Comparison of ENCODE assay signal across 15 cellular contexts in genomic region chr17:77480509-77481215, GRCh38.
DNase-seq lines count a peak whose midpoint lies in the region; ATAC-seq and TF ChIP-seq lines count a peak whose summit lies in the region.
"Had no signal": no experiment of that assay in that cellular context is flagged by ENCODE, and none has a peak within 500 bp of the region (broad histone marks: within the 10 kb centered on the region; RNA-seq: fewer than 3 reads in every experiment).

No MANE protein-coding gene starts in this region.

- peak overlapping the region; percentile 57 for H3K27ac ChIP-seq in CD4-positive, alpha-beta T cell (ENCODE audit: low read depth, low read length)
- H3K27ac ChIP-seq in MM.1S (ENCODE audit: low read length) (no peak overlapping the region), esophagus muscularis mucosa (replicated peaks in 1 of 4) (peak overlapping the region; percentile 89 to 94 (median 92))

- no peak for TF ChIP-seq EP300 in esophagus muscularis mucosa (IDR thresholded peaks at IDR 0.05)

- POLR2A ChIA-PET in CD4-positive, alpha-beta T cell (lab: Charles Lee) = interaction anchor here (1.3 kb wide), 1 partner anchor 27 kb away, joined by 3 read pairs; no protein-coding TSS in a partner anchor

- no peak for ATAC-seq in CD4-positive, alpha-beta T cell (ENCODE audit: poor library complexity)
- no peak for ATAC-seq in GM18858 (IDR thresholded peaks at IDR 0.05; ENCODE audit: unreplicated experiment)

- H3K4me3 ChIP-seq in MM.1S (ENCODE audit: low read length) = no peak overlapping the region
- H3K4me3 ChIP-seq in esophagus muscularis mucosa = no peak overlapping the region

- peaks cover 94% of the 10 kb centered on the region for H3K79me2 ChIP-seq in MM.1S (ENCODE audit: low read length)

- CTCF ChIA-PET in CD4-positive, alpha-beta T cell (lab: Charles Lee) = interaction anchor here (1.1 to 2.9 kb wide), 2 partner anchors 14 to 50 kb away, joined by 3 to 12 read pairs; no protein-coding TSS in a partner anchor

- H3K27ac Mint-ChIP-seq in CD4-positive, alpha-beta T cell = peak overlapping the region; percentile 79
- peak overlapping the region in 1 of 7 donors; percentile 21 for H3K27ac Mint-ChIP-seq in CD14-positive monocyte

- H3K9me2 ChIP-seq in MM.1S (replicated peaks; ENCODE audit: insufficient read depth, low read length) = no peaks in the 10 kb centered on the region

- no peak for TF ChIP-seq CTCF in CD4-positive, alpha-beta T cell (IDR thresholded peaks at IDR 0.05)
- TF ChIP-seq CTCF in MM.1S (IDR thresholded peaks at IDR 0.05; ENCODE audit: low read length) = no peak
- TF ChIP-seq CTCF in esophagus muscularis mucosa (IDR thresholded peaks at IDR 0.05) = no peak
- no peak for TF ChIP-seq CTCF in CD14-positive monocyte (IDR thresholded peaks at IDR 0.05)

- H3K9ac ChIP-seq in MM.1S (ENCODE audit: low read length) = no peak overlapping the region

- H2AFZ ChIP-seq in MM.1S (ENCODE audit: low read length) = no peak overlapping the region

- peaks cover 46% of the 10 kb centered on the region for H3K36me3 Mint-ChIP-seq in CD4-positive, alpha-beta T cell (ENCODE audit: low read depth)
- peaks cover 27 to 30% of the 10 kb centered on the region in 2 donors for H3K36me3 Mint-ChIP-seq in CD14-positive monocyte

- no peaks in the 10 kb centered on the region for H3K9me3 ChIP-seq in CD4-positive, alpha-beta T cell (ENCODE audit: control insufficient read depth, low read length)
- H3K9me3 ChIP-seq in MM.1S (replicated peaks; ENCODE audit: insufficient read depth, low read length) (no peaks in the 10 kb centered on the region), esophagus muscularis mucosa (no peaks in the 10 kb centered on the region)

- H3K27me3 ChIP-seq in CD4-positive, alpha-beta T cell (ENCODE audit: control insufficient read depth, insufficient read depth, low read length) = no peaks in the 10 kb centered on the region
- H3K27me3 ChIP-seq in MM.1S (replicated peaks; ENCODE audit: insufficient read depth, low read length) (no peaks in the 10 kb centered on the region), esophagus muscularis mucosa (no peaks in the 10 kb centered on the region)

- H3K4me1 ChIP-seq in MM.1S (ENCODE audit: low read length) (peaks cover 22% of the 10 kb centered on the region), esophagus muscularis mucosa (peaks cover 52 to 85% (median 82%) of the 10 kb centered on the region in 4 donors)

- peaks cover 45% of the 10 kb centered on the region for H3K4me1 Mint-ChIP-seq in CD4-positive, alpha-beta T cell (ENCODE audit: low read depth)
- peaks cover 33% of the 10 kb centered on the region for H3K4me1 Mint-ChIP-seq in CD14-positive monocyte

- DNase-seq in CD4-positive, alpha-beta T cell = no peak
- DNase-seq in MM.1S = peak; percentile 2
- DNase-seq in esophagus muscularis mucosa (ENCODE audit: extremely low spot score) = no peak
- peak; percentile 48 for DNase-seq in retina
- no peak for DNase-seq in CD14-positive monocyte (ENCODE audit: low spot score)
- DNase-seq in anterior cingulate cortex (lab: John Stamatoyannopoulos, UW) = no peak
- DNase-seq in NCI-H146 treated with DMSO at 0.1 percent for 48 hours (lab: John Stamatoyannopoulos, UW; ENCODE audit: unreplicated experiment) = no peak
- DNase-seq: activated B cell treated with CpG ODN at 0.5 μM for 24 hours; activated CD8-positive, alpha-beta memory T cell treated with anti-CD3 and anti-CD28 coated beads, Interleukin-2, amount 50 U/mL, for 48 hours; immature natural killer cell; NCI-H1092 treated with DMSO at 0.1 percent for 48 hours; NCI-H2227 treated with DMSO at 0.1 percent for 48 hours; SW 1271 had no signal

- H3K4me3 Mint-ChIP-seq in CD4-positive, alpha-beta T cell = no peak overlapping the region
- H3K4me3 Mint-ChIP-seq in CD14-positive monocyte = no peak overlapping the region
- H3K4me3 Mint-ChIP-seq: activated B cell treated with CpG ODN at 0.5 μM for 24 hours, immature natural killer cell had no signal

- no peaks in the 10 kb centered on the region for H3K27me3 Mint-ChIP-seq in CD4-positive, alpha-beta T cell
- no peaks in the 10 kb centered on the region for H3K27me3 Mint-ChIP-seq in CD14-positive monocyte (ENCODE audit: low read depth in 3 of 3)
- H3K27me3 Mint-ChIP-seq: activated B cell treated with CpG ODN at 0.5 μM for 24 hours; CD8-positive, alpha-beta memory T cell had no signal

- intact Hi-C loops in CD4-positive, alpha-beta T cell (cut with DNase I, micrococcal nuclease) = no loop called here
- intact Hi-C loops in esophagus muscularis mucosa (cut with DNase I) (no loop called here), CD14-positive monocyte (cut with micrococcal nuclease) (no loop called here)

- no peak for TF ChIP-seq POLR2A in esophagus muscularis mucosa (IDR thresholded peaks at IDR 0.05; ENCODE audit: low read depth)

- no peak overlapping the region for H3K4me2 ChIP-seq in MM.1S (ENCODE audit: low read depth, low read length)

- H3K36me3 ChIP-seq in MM.1S (replicated peaks; ENCODE audit: insufficient read depth, low read length) (no peaks in the 10 kb centered on the region), esophagus muscularis mucosa (peaks cover 11 to 27% (median 23%) of the 10 kb centered on the region in 4 donors)

- 80% methylated on average over 11 of the region's 25 CpGs for WGBS in esophagus muscularis mucosa

- no peaks in the 10 kb centered on the region for H4K20me1 ChIP-seq in MM.1S (ENCODE audit: insufficient read depth, low read length)

- H3K9me3 Mint-ChIP-seq in CD4-positive, alpha-beta T cell = no peaks in the 10 kb centered on the region
- peaks cover 0 to 4% (median 0%) of the 10 kb centered on the region in 7 donors for H3K9me3 Mint-ChIP-seq in CD14-positive monocyte
- H3K9me3 Mint-ChIP-seq: activated B cell treated with CpG ODN at 0.5 μM for 24 hours; CD8-positive, alpha-beta memory T cell; immature natural killer cell had no signal

- H3F3A ChIP-seq in MM.1S (ENCODE audit: insufficient read depth, low read length) = peaks cover 8% of the 10 kb centered on the region

Comparison
In these comparisons a context has a peak if more than half of its experiments do, and no peak if none do; other contexts are left out.
1. DNase-seq: peak in MM.1S (single experiment) and retina (single experiment); none in CD4-positive, alpha-beta T cell (0 of 10), esophagus muscularis mucosa (single experiment), CD14-positive monocyte (single experiment), anterior cingulate cortex (0 of 58) and NCI-H146 treated with DMSO at 0.1 percent for 48 hours (single experiment).